In the genomic region with DNA sequence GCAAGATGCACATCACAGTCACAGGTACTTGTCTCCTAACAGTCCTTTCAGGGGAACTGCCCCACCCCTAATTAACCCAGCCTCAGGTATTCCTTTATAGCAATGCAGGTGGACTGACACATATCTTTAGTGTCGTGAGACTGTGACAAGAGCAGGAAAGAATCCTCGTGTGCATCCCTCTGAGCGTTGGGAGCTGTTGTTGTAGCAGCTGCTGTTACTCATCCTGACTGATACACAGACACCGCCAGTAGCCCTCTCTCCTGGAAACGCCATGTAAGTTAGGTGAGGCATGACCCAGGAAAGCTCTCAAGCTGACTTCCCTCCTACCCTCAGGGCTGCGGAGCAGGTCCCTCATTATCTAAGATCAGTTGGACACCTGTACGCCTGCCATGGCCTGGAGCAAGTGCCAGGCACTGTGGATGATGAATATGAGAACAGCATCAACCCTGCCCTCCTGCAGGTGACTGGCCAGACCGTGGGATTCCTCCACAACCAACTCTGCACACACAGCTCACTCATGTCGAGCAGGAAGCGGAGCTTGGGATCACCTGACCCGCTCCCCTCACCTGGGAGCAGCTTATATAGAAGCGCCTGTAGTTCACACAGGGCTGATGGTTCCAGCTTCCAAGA, we compare ENCODE assay signal across 17 cellular contexts. TPM values are rescaled to one million over a fixed set of nuclear protein-coding genes. Genes with fewer than 3 reads are reported as not detected.
DNase-seq lines count a peak whose midpoint lies in the region; ATAC-seq and TF ChIP-seq lines count a peak whose summit lies in the region.
"Had no signal": no experiment of that assay in that cellular context is flagged by ENCODE, and none has a peak within 500 bp of the region (broad histone marks: within the 10 kb centered on the region; RNA-seq: fewer than 3 reads in every experiment).

No MANE protein-coding gene starts in this region.

- H2AFZ ChIP-seq in MM.1S (ENCODE audit: low read length), result peak overlapping the region; percentile 61; the same call in 1 of the 2 replicates

- H3K79me2 ChIP-seq in MM.1S (ENCODE audit: low read length), result no peaks in the 10 kb centered on the region

- H3F3A ChIP-seq in MM.1S (ENCODE audit: insufficient read depth, low read length), result 0 out of 2 replicates have a peak, but pooled peaks cover 4% of the 10 kb centered on the region

- no peak overlapping the region for H3K4me3 ChIP-seq in BLaER1 treated with 17β-estradiol and CSF1 and Interleukin-3, amounts not matched to agents 10 nM and 100 nM
- H3K4me3 ChIP-seq in MM.1S (ENCODE audit: low read length) (no peak overlapping the region), upper lobe of left lung (no peak overlapping the region)

- peaks cover 17 to 35% (median 29%) of the 10 kb centered on the region in 10 experiments for H3K4me1 ChIP-seq in BLaER1 treated with 17β-estradiol and CSF1 and Interleukin-3, amounts not matched to agents 10 nM and 100 nM
- H3K4me1 ChIP-seq in MM.1S (ENCODE audit: low read length) (peaks cover 11% of the 10 kb centered on the region), upper lobe of left lung (peaks cover 0 to 3% (median 0%) of the 10 kb centered on the region in 4 donors)

- peak overlapping the region; percentile 27 to 65 (median 54); a peak in 15 of 22 replicates for H3K4me2 ChIP-seq in BLaER1 treated with 17β-estradiol and CSF1 and Interleukin-3, amounts not matched to agents 10 nM and 100 nM
- H3K4me2 ChIP-seq in MM.1S (ENCODE audit: low read depth, low read length), result no peak overlapping the region
- H3K4me2 ChIP-seq: SK-N-SH had no signal

- H3K9me3 ChIP-seq in BLaER1 treated with 17β-estradiol and CSF1 and Interleukin-3, amounts not matched to agents 10 nM and 100 nM (replicated peaks in 1 of 11), result peaks cover 7 to 14% (median 9%) of the 10 kb centered on the region in 11 experiments
- H3K9me3 ChIP-seq in MM.1S (replicated peaks; ENCODE audit: insufficient read depth, low read length), result no peaks in the 10 kb centered on the region
- H3K9me3 ChIP-seq in upper lobe of left lung, result peaks cover 0 to 8% (median 2%) of the 10 kb centered on the region in 4 donors
- H3K9me3 ChIP-seq: SK-N-SH had no signal

- WGBS in upper lobe of left lung, 2 donors, result 96 to 100% methylated on average over 1 to 12 of the region's 12 CpGs

- DNase-seq in MM.1S (no peak), upper lobe of left lung (no peak)
- no peak for DNase-seq in activated CD4-positive, CD25-positive, alpha-beta regulatory T cell (lab: John Stamatoyannopoulos, UW)
- DNase-seq: GF-D8, HFFc6, NCI-H1105, NCI-H146, NCI-H226, NCI-H510A treated with DMSO at 0.1 percent for 48 hours, NCI-H748 treated with DMSO at 0.1 percent for 48 hours, SIG-M5 had no signal

- no peak for TF ChIP-seq POLR2A in upper lobe of left lung (IDR thresholded peaks at IDR 0.05)

- no peaks in the 10 kb centered on the region for H3K27me3 ChIP-seq in BLaER1 treated with 17β-estradiol and CSF1 and Interleukin-3, amounts not matched to agents 10 nM and 100 nM
- H3K27me3 ChIP-seq in MM.1S (replicated peaks; ENCODE audit: insufficient read depth, low read length) (peaks cover 35% of the 10 kb centered on the region), upper lobe of left lung (no peaks in the 10 kb centered on the region)

- peak; percentile 31 for ATAC-seq in esophagus mucosa
- no peak for ATAC-seq in HG02571 (IDR thresholded peaks at IDR 0.05; ENCODE audit: unreplicated experiment)
- no peak for ATAC-seq in upper lobe of left lung (ENCODE audit: low FRiP score in 2 of 2)

- no peaks in the 10 kb centered on the region for H3K9me2 ChIP-seq in MM.1S (replicated peaks; ENCODE audit: insufficient read depth, low read length)
- H3K9me2 ChIP-seq: SK-N-SH had no signal

- peak overlapping the region in 6 of 11 experiments; percentile 19 to 70 (median 66); a peak in 8 of 22 replicates for H3K27ac ChIP-seq in BLaER1 treated with 17β-estradiol and CSF1 and Interleukin-3, amounts not matched to agents 10 nM and 100 nM
- H3K27ac ChIP-seq in MM.1S (ENCODE audit: low read length) (no peak overlapping the region), upper lobe of left lung (no peak overlapping the region)
- H3K27ac ChIP-seq: RWPE1 had no signal

- H3K36me3 ChIP-seq in BLaER1 treated with 17β-estradiol and CSF1 and Interleukin-3, amounts not matched to agents 10 nM and 100 nM, result no peaks in the 10 kb centered on the region
- no peaks in the 10 kb centered on the region for H3K36me3 ChIP-seq in MM.1S (replicated peaks; ENCODE audit: insufficient read depth, low read length)
- H3K36me3 ChIP-seq in upper lobe of left lung, result no peaks in the 10 kb centered on the region

- no peak overlapping the region for H3K9ac ChIP-seq in BLaER1 treated with 17β-estradiol and CSF1 and Interleukin-3, amounts not matched to agents 10 nM and 100 nM
- no peak overlapping the region for H3K9ac ChIP-seq in MM.1S (ENCODE audit: low read length)
- H3K9ac ChIP-seq: SK-N-SH had no signal

- TF ChIP-seq EP300 in upper lobe of left lung (IDR thresholded peaks at IDR 0.05), result no peak

- TF ChIP-seq CTCF in MM.1S (IDR thresholded peaks at IDR 0.05; ENCODE audit: low read length), result no peak
- TF ChIP-seq CTCF in upper lobe of left lung (IDR thresholded peaks at IDR 0.05), result no peak

- no peaks in the 10 kb centered on the region for H4K20me1 ChIP-seq in BLaER1 treated with 17β-estradiol and CSF1 and Interleukin-3, amounts not matched to agents 10 nM and 100 nM
- H4K20me1 ChIP-seq in MM.1S (ENCODE audit: insufficient read depth, low read length), result no peaks in the 10 kb centered on the region

RNA-seq across cellular contexts. Expression of a gene that starts 10.2 kb away (rescaled TPM):
- total RNA-seq in esophagus mucosa, result not detected
- total RNA-seq in upper lobe of left lung, result under 1 TPM in 1 of 6 donors, not detected in 5; 0.23 TPM
- total RNA-seq: H9, HFFc6 had no signal

RNA-seq across cellular contexts. Expression of a gene that starts 16.5 kb away (rescaled TPM):
- total RNA-seq in esophagus mucosa (not detected), upper lobe of left lung (not detected)
- total RNA-seq: H9, HFFc6 had no signal

RNA-seq across cellular contexts. Expression of a gene that starts 16.6 kb away (rescaled TPM):
- total RNA-seq in esophagus mucosa (102 TPM), upper lobe of left lung (100 to 1,000 TPM in 2 of 6 donors, 10 to 100 TPM in 4; 55.5 to 134 (median 80.5) TPM)

RNA-seq across cellular contexts. Expression of a gene that starts 21.6 kb away (rescaled TPM):
- total RNA-seq in esophagus mucosa (not detected), upper lobe of left lung (100 to 1,000 TPM in 1 of 6 donors, 10 to 100 TPM in 1, 1 to 10 TPM in 4; 1.9 to 130 (median 6.6) TPM)

RNA-seq across cellular contexts. Expression of a gene that starts 26.2 kb away (rescaled TPM):
- 3.8 TPM for total RNA-seq in esophagus mucosa
- total RNA-seq in upper lobe of left lung, result 10 to 100 TPM in 1 of 6 donors, 1 to 10 TPM in 3, not detected in 2; 2.7 to 35.1 (median 5.5) TPM
- total RNA-seq: H9, HFFc6 had no signal

Comparison
In these comparisons a context has a peak if more than half of its experiments do, and no peak if none do; other contexts are left out.
1. H3K27ac ChIP-seq: peak in BLaER1 treated with 17β-estradiol and CSF1 and Interleukin-3, amounts not matched to agents 10 nM and 100 nM (6 of 11); none in MM.1S (single experiment) and upper lobe of left lung (0 of 4).